23 cellular contexts compared by ENCODE assay signal in the genomic region with DNA sequence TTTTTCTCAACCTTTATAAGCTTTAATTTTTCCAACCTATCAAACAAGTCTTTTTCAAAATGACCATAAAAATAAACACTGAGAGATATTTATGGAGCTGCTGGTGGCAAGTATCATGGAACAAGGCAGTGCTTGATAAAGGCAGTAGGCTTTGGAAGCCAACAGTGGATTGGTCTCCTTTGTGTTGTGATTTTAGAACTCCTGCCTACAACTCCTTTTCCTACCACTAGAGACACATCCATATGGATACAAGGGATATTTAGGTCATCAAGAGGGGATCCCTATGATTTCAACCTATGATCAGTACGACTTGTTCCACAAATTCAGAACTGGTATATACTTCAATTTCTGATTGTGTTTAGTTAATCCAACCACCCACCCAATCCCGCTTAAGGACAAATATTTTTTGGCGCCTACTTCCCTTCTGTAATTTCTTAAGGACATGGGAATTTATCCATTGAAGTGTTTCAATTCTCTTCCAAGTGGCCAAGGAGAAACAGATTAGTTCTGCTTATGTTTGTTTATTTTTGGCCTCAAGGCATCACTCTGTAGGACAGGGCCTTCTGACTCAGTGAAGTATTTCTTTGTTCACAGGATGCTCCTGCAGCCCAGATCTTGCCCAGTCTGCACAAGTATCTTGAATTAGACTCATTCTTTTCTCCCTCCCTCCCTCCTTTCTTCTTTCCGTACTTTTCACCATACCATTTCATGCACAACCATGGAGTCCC.
DNase-seq lines count a peak whose midpoint lies in the region; ATAC-seq and TF ChIP-seq lines count a peak whose summit lies in the region.
"Had no signal": no experiment of that assay in that cellular context is flagged by ENCODE, and none has a peak within 500 bp of the region (broad histone marks: within the 10 kb centered on the region; RNA-seq: fewer than 3 reads in every experiment).

No MANE protein-coding gene starts in this region.

- H3K9me3 ChIP-seq in mammary epithelial cell (replicated peaks; ENCODE audit: insufficient read depth, low read length): no peaks in the 10 kb centered on the region
- H3K9me3 ChIP-seq: tibial artery had no signal

- POLR2A ChIA-PET in MCF 10A (lab: Yijun Ruan, JAX): no interaction called here

- no peaks in the 10 kb centered on the region for H3K79me2 ChIP-seq in mammary epithelial cell (ENCODE audit: insufficient read depth, low read length)

- no peak overlapping the region for H3K9ac ChIP-seq in mammary epithelial cell (ENCODE audit: insufficient read depth, low read length)

- DNase-seq in mammary epithelial cell: peak; percentile 29
- DNase-seq in MCF 10A (ENCODE audit: unreplicated experiment): no peak
- DNase-seq in astrocyte of the hippocampus (ENCODE audit: low read depth, low spot score): peak; percentile 49
- DNase-seq in foreskin melanocyte: peak; percentile 23
- no peak for DNase-seq in type B pancreatic cell (ENCODE audit: extremely low spot score, unreplicated experiment)
- no peak for DNase-seq in NCI-H1694 treated with DMSO at 0.1 percent for 48 hours (lab: John Stamatoyannopoulos, UW)
- no peak for DNase-seq in pons (ENCODE audit: low spot score)
- DNase-seq: activated CD8-positive, alpha-beta T cell treated with anti-CD3 and anti-CD28 coated beads, Interleukin-2, amount 10 ng/mL, durations not matched to agents 7 days and 5 days; activated naive CD8-positive, alpha-beta T cell treated with anti-CD3 and anti-CD28 coated beads, Interleukin-2, amount 10 ng/mL, durations not matched to agents 7 days and 5 days; activated T-cell treated with anti-CD3 and anti-CD28 coated beads, Interleukin-2, amount 50 U/mL, for 72 hours; C1 segment of cervical spinal cord; effector memory CD4-positive, alpha-beta T cell; hypothalamus; midbrain; NCI-H187 treated with DMSO at 0.1 percent for 48 hours; nephron progenitor cell; SHP77; T-helper 2 cell; tibial artery had no signal

- H3K27me3 ChIP-seq in mammary epithelial cell (ENCODE audit: insufficient read depth, low read length): no peaks in the 10 kb centered on the region
- H3K27me3 ChIP-seq: tibial artery had no signal

- H3K9me3 Mint-ChIP-seq in MCF 10A (ENCODE audit: unreplicated experiment) (no peaks in the 10 kb centered on the region), type B pancreatic cell (no peaks in the 10 kb centered on the region)
- H3K9me3 Mint-ChIP-seq: activated naive CD8-positive, alpha-beta T cell treated with anti-CD3 and anti-CD28 coated beads, Interleukin-2, amount 10 ng/mL, durations not matched to agents 7 days and 5 days; nephron progenitor cell had no signal

- H2AFZ ChIP-seq in mammary epithelial cell (ENCODE audit: low read depth, low read length): no peak overlapping the region

- TF ChIP-seq CTCF in mammary epithelial cell (conservative IDR thresholded peaks at IDR 0.05 in 1 of 2, IDR thresholded peaks at IDR 0.05 in 1 of 2; ENCODE audit: extremely low read depth in 1 of 2, insufficient read depth in 1 of 2, low read depth in 1 of 2, low read length in 2 of 2): peak in 1 of 2 donors; percentile 18
- TF ChIP-seq CTCF in MCF 10A (IDR thresholded peaks at IDR 0.05; ENCODE audit: unreplicated experiment): no peak
- peak; percentile 61 for TF ChIP-seq CTCF in type B pancreatic cell (conservative IDR thresholded peaks at IDR 0.05)

- H3K4me2 ChIP-seq in mammary epithelial cell (ENCODE audit: insufficient read depth, low read depth, low read length): no peak overlapping the region

- CTCF ChIA-PET in mammary epithelial cell (lab: Charles Lee; ENCODE audit: low non-redundant PET) (no interaction called here), MCF 10A (lab: Yijun Ruan, JAX) (interaction anchor here (0.6 to 1.0 kb wide), 2 partner anchors 19 to 1481 kb away, joined by 3 to 4 read pairs; no protein-coding TSS in a partner anchor)

- intact Hi-C loops in mammary epithelial cell (cut with micrococcal nuclease): no loop called here
- intact Hi-C loops in MCF 10A (cut with micrococcal nuclease): no loop called here

- H3K27me3 Mint-ChIP-seq in MCF 10A (ENCODE audit: insufficient read depth, unreplicated experiment) (no peaks in the 10 kb centered on the region), type B pancreatic cell (peaks cover 7% of the 10 kb centered on the region)
- H3K27me3 Mint-ChIP-seq: central memory CD8-positive, alpha-beta T cell; IgD-negative memory B cell had no signal

- no peaks in the 10 kb centered on the region for H4K20me1 ChIP-seq in mammary epithelial cell (ENCODE audit: insufficient read depth, low read length)

- H3K27ac ChIP-seq in mammary epithelial cell (ENCODE audit: insufficient read depth, low read depth, low read length): no peak overlapping the region
- H3K27ac ChIP-seq: tibial artery had no signal

- ATAC-seq in HG02981 (IDR thresholded peaks at IDR 0.05; ENCODE audit: unreplicated experiment): no peak
- ATAC-seq: activated CD8-positive, alpha-beta T cell treated with anti-CD3 and anti-CD28 coated beads, Interleukin-2, amount 10 ng/mL, durations not matched to agents 7 days and 5 days; activated T-cell treated with anti-CD3 and anti-CD28 coated beads, Interleukin-2, amount 50 U/mL, for 72 hours; stimulated activated effector memory CD8-positive, alpha-beta T cell treated with anti-CD3 and anti-CD28 coated beads, Interleukin-12 subunit alpha, Interleukin-12 subunit beta, amount 100 ng/mL, for 72 hours had no signal

- BruUV-seq in mammary epithelial cell (replicated peaks; lab: Mats Ljungman, UMichigan) (no TSS peak), MCF 10A (replicated peaks; lab: Mats Ljungman, UMichigan) (no TSS peak)

- dilution Hi-C loops in mammary epithelial cell (cut with HindIII; ENCODE audit: low sequenced_read_pairs): loop anchor here (5.0 kb wide), 1 partner anchor 93 kb away; no protein-coding TSS in a partner anchor

- peaks cover 5% of the 10 kb centered on the region for H3K4me1 Mint-ChIP-seq in MCF 10A (ENCODE audit: insufficient read depth, unreplicated experiment)
- peaks cover 4% of the 10 kb centered on the region for H3K4me1 Mint-ChIP-seq in type B pancreatic cell (ENCODE audit: unreplicated experiment)
- H3K4me1 Mint-ChIP-seq: activated naive CD8-positive, alpha-beta T cell treated with anti-CD3 and anti-CD28 coated beads, Interleukin-2, amount 10 ng/mL, durations not matched to agents 7 days and 5 days; central memory CD8-positive, alpha-beta T cell; IgD-negative memory B cell; stimulated activated effector memory CD8-positive, alpha-beta T cell treated with anti-CD3 and anti-CD28 coated beads, Interleukin-12 subunit alpha, Interleukin-12 subunit beta, amount 100 ng/mL, for 72 hours had no signal

- H3K4me3 ChIP-seq in mammary epithelial cell (replicated peaks in 1 of 3; ENCODE audit: insufficient read depth in 1 of 3, low read depth in 2 of 3, low read length in 3 of 3): no peak overlapping the region
- H3K4me3 ChIP-seq: tibial artery had no signal

- peaks cover 6% of the 10 kb centered on the region for H3K4me1 ChIP-seq in mammary epithelial cell (ENCODE audit: insufficient read depth, low read length)
- H3K4me1 ChIP-seq: tibial artery had no signal

- no peak overlapping the region for H3K4me3 Mint-ChIP-seq in MCF 10A (ENCODE audit: unreplicated experiment)
- H3K4me3 Mint-ChIP-seq in type B pancreatic cell: no peak overlapping the region
- H3K4me3 Mint-ChIP-seq: activated CD8-positive, alpha-beta T cell treated with anti-CD3 and anti-CD28 coated beads, Interleukin-2, amount 10 ng/mL, durations not matched to agents 7 days and 5 days; activated naive CD8-positive, alpha-beta T cell treated with anti-CD3 and anti-CD28 coated beads, Interleukin-2, amount 10 ng/mL, durations not matched to agents 7 days and 5 days; activated T-cell treated with anti-CD3 and anti-CD28 coated beads, Interleukin-2, amount 50 U/mL, for 72 hours; central memory CD8-positive, alpha-beta T cell; IgD-negative memory B cell; nephron progenitor cell; stimulated activated effector memory CD8-positive, alpha-beta T cell treated with anti-CD3 and anti-CD28 coated beads, Interleukin-12 subunit alpha, Interleukin-12 subunit beta, amount 100 ng/mL, for 72 hours had no signal

- 82% methylated on average over 4 of the region's 4 CpGs for WGBS in mammary epithelial cell (ENCODE audit: low coverage, missing lambda C conversion rate)

- H3K36me3 Mint-ChIP-seq in MCF 10A (ENCODE audit: insufficient read depth, unreplicated experiment) (no peaks in the 10 kb centered on the region), type B pancreatic cell (no peaks in the 10 kb centered on the region)
- H3K36me3 Mint-ChIP-seq: activated naive CD8-positive, alpha-beta T cell treated with anti-CD3 and anti-CD28 coated beads, Interleukin-2, amount 10 ng/mL, durations not matched to agents 7 days and 5 days; IgD-negative memory B cell; stimulated activated effector memory CD8-positive, alpha-beta T cell treated with anti-CD3 and anti-CD28 coated beads, Interleukin-12 subunit alpha, Interleukin-12 subunit beta, amount 100 ng/mL, for 72 hours had no signal

- no peaks in the 10 kb centered on the region for H3K36me3 ChIP-seq in mammary epithelial cell (ENCODE audit: insufficient read depth, low read length)
- H3K36me3 ChIP-seq: tibial artery had no signal

- H3K27ac Mint-ChIP-seq in MCF 10A (ENCODE audit: low read depth, unreplicated experiment) (no peak overlapping the region), type B pancreatic cell (no peak overlapping the region)
- H3K27ac Mint-ChIP-seq: activated CD8-positive, alpha-beta T cell treated with anti-CD3 and anti-CD28 coated beads, Interleukin-2, amount 10 ng/mL, durations not matched to agents 7 days and 5 days; activated naive CD8-positive, alpha-beta T cell treated with anti-CD3 and anti-CD28 coated beads, Interleukin-2, amount 10 ng/mL, durations not matched to agents 7 days and 5 days; activated T-cell treated with anti-CD3 and anti-CD28 coated beads, Interleukin-2, amount 50 U/mL, for 72 hours; IgD-negative memory B cell; nephron progenitor cell; stimulated activated effector memory CD8-positive, alpha-beta T cell treated with anti-CD3 and anti-CD28 coated beads, Interleukin-12 subunit alpha, Interleukin-12 subunit beta, amount 100 ng/mL, for 72 hours had no signal

- in situ Hi-C loops in mammary epithelial cell (cut with MboI; ENCODE audit: low sequenced_read_pairs in 2 of 2): loop anchor here in 1 of 2 donors (25.0 kb wide), 1 partner anchor 648 kb away; no protein-coding TSS in a partner anchor

Comparison
In these comparisons a context has a peak if more than half of its experiments do, and no peak if none do; other contexts are left out.
1. DNase-seq: peak in mammary epithelial cell (single experiment), astrocyte of the hippocampus (single experiment) and foreskin melanocyte (single experiment); none in MCF 10A (single experiment), type B pancreatic cell (single experiment), NCI-H1694 treated with DMSO at 0.1 percent for 48 hours (single experiment) and pons (single experiment).